ENCODE assay signal across 8 cellular contexts in genomic region chr19:1171755-1172352, GRCh38. TPM values are rescaled to one million over a fixed set of nuclear protein-coding genes. Genes with fewer than 3 reads are reported as not detected.
DNase-seq lines count a peak whose midpoint lies in the region; ATAC-seq and TF ChIP-seq lines count a peak whose summit lies in the region.

No MANE protein-coding gene starts in this region.

- peaks cover 25% of the 10 kb centered on the region; the same call in 1 of the 2 replicates for H3F3A ChIP-seq in GM23338 (replicated peaks; ENCODE audit: low read depth)

- peak; percentile 7 for ATAC-seq in GM23338
- ATAC-seq in RWPE2 (ENCODE audit: low read depth): peak; percentile 14
- ATAC-seq in HG02623 (IDR thresholded peaks at IDR 0.05; ENCODE audit: unreplicated experiment): no peak

- H3K27me3 Mint-ChIP-seq in GM23338 (ENCODE audit: insufficient read depth, low read depth, poor library complexity): peaks cover 21% of the 10 kb centered on the region

- peak overlapping the region; percentile 96; the same call in 1 of the 2 replicates for H3K4me3 ChIP-seq in GM23338
- H3K4me3 ChIP-seq in RWPE2 (ENCODE audit: severe bottlenecking): peak overlapping the region; percentile 49
- H3K4me3 ChIP-seq in fibroblast of mammary gland (ENCODE audit: control insufficient read depth, low read depth, low read length): peak overlapping the region; percentile 84
- H3K4me3 ChIP-seq in sigmoid colon: peak overlapping the region; percentile 10 to 97 (median 87)

- H3K4me2 ChIP-seq in GM23338: peak overlapping the region; percentile 93; the same call in 1 of the 2 replicates

- TF ChIP-seq CTCF in GM23338 (conservative IDR thresholded peaks at IDR 0.05; ENCODE audit: low read depth in 2 of 2) (no peak), RWPE2 (IDR thresholded peaks at IDR 0.05; ENCODE audit: poor library complexity, severe bottlenecking) (no peak), fibroblast of mammary gland (conservative IDR thresholded peaks at IDR 0.05; ENCODE audit: control insufficient read depth, insufficient read depth, low read depth, low read length) (no peak), sigmoid colon (IDR thresholded peaks at IDR 0.05) (no peak)

- peaks cover 5% of the 10 kb centered on the region; the same call in 1 of the 2 replicates for H4K20me1 ChIP-seq in GM23338 (replicated peaks; ENCODE audit: insufficient read depth)

- no peak for TF ChIP-seq POLR2A in sigmoid colon (IDR thresholded peaks at IDR 0.05)

- no peak for TF ChIP-seq EP300 in sigmoid colon (IDR thresholded peaks at IDR 0.05)

- H3K27ac Mint-ChIP-seq in GM23338: 0 out of 2 replicates have a peak overlapping the region, but pooled peaks have one; percentile 36

- no peak overlapping the region for H2AFZ ChIP-seq in GM23338

- H3K27ac ChIP-seq in GM23338 (ENCODE audit: low read depth) (0 out of 2 replicates have a peak overlapping the region, but pooled peaks have one; percentile 76), RWPE2 (ENCODE audit: poor library complexity, severe bottlenecking) (peak overlapping the region; percentile 95), sigmoid colon (peak overlapping the region; percentile 82 to 99 (median 96))

- H3K4me1 Mint-ChIP-seq in GM23338: peaks cover 25% of the 10 kb centered on the region

- H3K36me3 ChIP-seq in GM23338 (ENCODE audit: insufficient read depth) (no peaks in the 10 kb centered on the region), RWPE2 (ENCODE audit: low read depth) (peaks cover 15% of the 10 kb centered on the region), sigmoid colon (peaks cover 0 to under 1% (median 0%) of the 10 kb centered on the region in 4 donors)

- H3K4me1 ChIP-seq in GM23338 (ENCODE audit: insufficient read depth): no peaks in the 10 kb centered on the region; the same call in 1 of the 2 replicates
- H3K4me1 ChIP-seq in RWPE2 (ENCODE audit: insufficient read depth, poor library complexity, severe bottlenecking): peaks cover 28% of the 10 kb centered on the region
- H3K4me1 ChIP-seq in sigmoid colon: peaks cover 0 to 73% (median 57%) of the 10 kb centered on the region in 4 donors

- H3K9me3 ChIP-seq in RWPE2 (ENCODE audit: severe bottlenecking) (no peaks in the 10 kb centered on the region), sigmoid colon (no peaks in the 10 kb centered on the region)

- no peaks in the 10 kb centered on the region; the same call in 2 of the 3 replicates for H3K9me3 Mint-ChIP-seq in GM23338

- peaks cover 8% of the 10 kb centered on the region; the same call in 1 of the 3 replicates for H3K36me3 Mint-ChIP-seq in GM23338 (ENCODE audit: low read depth)

- H3K27me3 ChIP-seq in GM23338 (ENCODE audit: insufficient read depth) (no peaks in the 10 kb centered on the region), RWPE2 (ENCODE audit: insufficient read depth, poor library complexity, severe bottlenecking) (no peaks in the 10 kb centered on the region), sigmoid colon (no peaks in the 10 kb centered on the region)

- peak overlapping the region; percentile 93 for H3K4me3 Mint-ChIP-seq in GM23338

- 67 to 82% methylated on average over 15 of the region's 15 CpGs for WGBS in sigmoid colon, 2 donors

- peaks cover 58% of the 10 kb centered on the region for H3K79me2 ChIP-seq in GM23338 (replicated peaks; ENCODE audit: insufficient read depth)

- intact Hi-C loops in sigmoid colon (cut with DNase I): loop anchor here (2.0 to 10.0 kb wide), 4 partner anchors 40 to 247 kb away; partner anchors contain the start of genes ARID3A and ATP5F1D

- no peak for DNase-seq in GM23338 (ENCODE audit: low spot score)
- DNase-seq in RWPE2 (ENCODE audit: low spot score): peak; percentile 59
- no peak for DNase-seq in fibroblast of mammary gland (ENCODE audit: low read depth)
- DNase-seq in sigmoid colon: peak; percentile 68
- no peak for DNase-seq in NCI-H524 (lab: John Stamatoyannopoulos, UW)
- no peak for DNase-seq in cortex of kidney (lab: John Stamatoyannopoulos, UW)
- no peak for DNase-seq in foreskin melanocyte

- H3K9me2 ChIP-seq in GM23338 (ENCODE audit: insufficient read depth): no peaks in the 10 kb centered on the region

TF ChIP-seq in GM23338, 12 proteins besides CTCF, POLR2A, EP300 and RAD21:
- TF ChIP-seq ZNF114 (CRISPR knock-in tag; IDR thresholded peaks at IDR 0.05) (no peak), CREB1 (CRISPR knock-in tag; IDR thresholded peaks at IDR 0.05; ENCODE audit: low read depth) (no peak), NANOG (IDR thresholded peaks at IDR 0.05; ENCODE audit: borderline replicate concordance) (no peak), JUNB (IDR thresholded peaks at IDR 0.05; ENCODE audit: unreplicated experiment) (no peak), POLR2AphosphoS5 (IDR thresholded peaks at IDR 0.05; ENCODE audit: low read depth) (no peak), ZNF462 (CRISPR knock-in tag; IDR thresholded peaks at IDR 0.05) (no peak)

RNA-seq across cellular contexts. Expression of gene SBNO2, which starts 2.2 kb away (rescaled TPM):
- 28.0 and 35.4 TPM in 2 replicates for total RNA-seq in GM23338 (2014; rRNA removed; shearing (Covaris generic))
- polyA plus RNA-seq in GM23338 (2016; fragmentation: Nextera tagmentation; extraction: Ambion mirVana): 6.3 and 6.9 TPM in 2 replicates
- total RNA-seq in sigmoid colon: 10 to 100 TPM in 3 of 4 donors, 1 to 10 TPM in 1; 6.8 to 91.9 (median 14.7) TPM
- 10 to 100 TPM; 11.4 to 75.0 (median 14.8) TPM for polyA plus RNA-seq in sigmoid colon

RNA-seq across cellular contexts. Expression of gene STK11, which starts 33.7 kb away (rescaled TPM):
- total RNA-seq in GM23338 (2014; rRNA removed; shearing (Covaris generic)): 84.4 and 96.5 TPM in 2 replicates
- polyA plus RNA-seq in GM23338 (2016; fragmentation: Nextera tagmentation; extraction: Ambion mirVana) (19.4 and 23.7 TPM in 2 replicates), sigmoid colon (10 to 100 TPM; 31.2 to 86.5 (median 41.8) TPM)
- total RNA-seq in sigmoid colon: 10 to 100 TPM; 36.4 to 51.0 (median 42.7) TPM

Comparison
In these comparisons a context has a peak if more than half of its experiments do, and no peak if none do; other contexts are left out.
1. DNase-seq: peak in RWPE2 (single experiment) and sigmoid colon (single experiment); none in GM23338 (single experiment), fibroblast of mammary gland (single experiment), NCI-H524 (0 of 2), cortex of kidney (single experiment) and foreskin melanocyte (single experiment).
2. Peak in every context shown above with its lines, with median percentiles within 50 percentile points of each other: H3K27ac ChIP-seq and H3K4me3 ChIP-seq.